20 cellular contexts compared by ENCODE assay signal in the genomic region with DNA sequence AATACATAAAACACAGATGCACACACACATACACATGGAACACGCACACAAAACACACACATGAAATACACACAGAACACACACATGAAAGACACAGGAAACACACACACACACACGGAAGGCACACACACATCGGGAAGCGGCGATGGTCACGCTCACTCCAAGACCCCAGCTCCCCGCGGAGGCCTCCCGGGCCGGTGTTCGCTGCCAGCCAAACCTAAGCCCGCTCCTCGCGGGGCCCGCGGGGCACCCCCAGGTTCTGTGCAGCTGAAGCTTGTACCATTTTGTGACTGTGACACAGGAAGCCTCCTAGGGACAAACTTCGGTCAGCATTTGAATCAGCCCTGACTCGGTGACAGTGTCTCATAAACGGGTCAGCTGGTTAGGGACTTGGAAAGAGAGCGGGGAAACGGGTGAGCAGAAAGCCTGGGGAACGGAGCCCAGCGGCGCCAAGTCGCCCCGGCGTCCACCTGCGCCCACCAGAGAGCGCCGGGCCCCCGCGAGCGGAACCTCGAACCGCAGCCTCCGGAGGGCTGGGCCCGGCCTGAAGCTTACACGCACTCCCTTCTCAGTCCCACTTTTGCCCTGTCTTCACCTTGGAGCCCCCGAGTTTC. TPM values are rescaled to one million over a fixed set of nuclear protein-coding genes. Genes with fewer than 3 reads are reported as not detected.
DNase-seq lines count a peak whose midpoint lies in the region; ATAC-seq, FAIRE-seq and TF ChIP-seq lines count a peak whose summit lies in the region.
"Had no signal": no experiment of that assay in that cellular context is flagged by ENCODE, and none has a peak within 500 bp of the region (broad histone marks: within the 10 kb centered on the region; RNA-seq: fewer than 3 reads in every experiment).

No MANE protein-coding gene starts in this region.

- H3K9me3 ChIP-seq in K562 (replicated peaks; ENCODE audit: control insufficient read depth, insufficient read depth, low read depth, low read length): no peaks in the 10 kb centered on the region
- H3K9me3 ChIP-seq in iPS-18a (ENCODE audit: control insufficient read depth, low read depth, low read length): no peaks in the 10 kb centered on the region
- H3K9me3 ChIP-seq: ascending aorta, heart left ventricle, thyroid gland had no signal

- WGBS in K562 (ENCODE audit: insufficient coverage, low coverage, missing lambda C conversion rate): 8% methylated on average over 38 of the region's 39 CpGs

- H3K4me1 ChIP-seq in K562 (replicated peaks in 1 of 2; ENCODE audit: control insufficient read depth in 2 of 2, insufficient read depth in 2 of 2, low read length in 2 of 2) (peaks cover 0 to 10% of the 10 kb centered on the region in 2 experiments; a peak in 1 of 5 replicates), iPS-18a (ENCODE audit: control insufficient read depth, low read depth, low read length) (peaks cover 4% of the 10 kb centered on the region)
- H3K4me1 ChIP-seq: ascending aorta, thyroid gland had no signal

- no peaks in the 10 kb centered on the region for H3K79me2 ChIP-seq in K562 (ENCODE audit: control insufficient read depth, insufficient read depth, low read length)

- TF ChIP-seq POLR2A in K562 (conservative IDR thresholded peaks at IDR 0.05): no peak

- intact Hi-C loops in K562 (cut with micrococcal nuclease): no loop called here

- no peaks in the 10 kb centered on the region for H3K9me1 ChIP-seq in K562 (ENCODE audit: control insufficient read depth, insufficient read depth, low read length)

- no peaks in the 10 kb centered on the region for H4K20me1 ChIP-seq in K562 (replicated peaks; ENCODE audit: control insufficient read depth, insufficient read depth, low read length)

- no peak overlapping the region for H3K4me2 ChIP-seq in K562 (ENCODE audit: insufficient read depth, low read length)

- no peak overlapping the region for H3K27ac ChIP-seq in K562 (ENCODE audit: extremely low read depth, low read depth, low read length)
- no peak overlapping the region for H3K27ac ChIP-seq in iPS-18a (ENCODE audit: low read length)
- H3K27ac ChIP-seq: ascending aorta, heart left ventricle, thyroid gland had no signal

- FAIRE-seq in K562 (lab: Jason Lieb, UNC): no peak

- ATAC-seq in K562: peak; percentile 38; the same call in 2 of the 3 replicates
- ATAC-seq: left colon had no signal

- H3K9ac ChIP-seq in K562 (ENCODE audit: insufficient read depth in 1 of 2, low read depth in 2 of 2, low read length in 2 of 2) (no peak overlapping the region), iPS-18a (ENCODE audit: low read length) (no peak overlapping the region)

- in situ Hi-C loops in K562 (cut with MboI): loop anchor here (10.0 kb wide), 1 partner anchor 297 kb away; no protein-coding TSS in a partner anchor

- BruUV-seq in K562 (replicated peaks; lab: Mats Ljungman, UMichigan): no TSS peak

- TF ChIP-seq RAD21 in K562 (CRISPR knock-in tag; conservative IDR thresholded peaks at IDR 0.05 in 1 of 2, IDR thresholded peaks at IDR 0.05 in 1 of 2): 0 out of 4 replicates have a peak, but pooled peaks of 1 of the 2 experiments have one; percentile 5

- no peak for TF ChIP-seq EP300 in K562 (IDR thresholded peaks at IDR 0.05; ENCODE audit: low read length)

- H3K4me3 ChIP-seq in H7 (ENCODE audit: insufficient read depth, low read depth, low read length) (peak overlapping the region; percentile 35), K562 (no peak overlapping the region), iPS-18a (ENCODE audit: low read length) (peak overlapping the region; percentile 45)
- H3K4me3 ChIP-seq: ascending aorta, heart left ventricle, thyroid gland had no signal

- CTCF ChIA-PET in K562 (lab: Yijun Ruan, JAX; ENCODE audit: low intra/inter-chr PET ratio): interaction anchor here (2.4 kb wide), 1 partner anchor 289 kb away, joined by 22 read pairs; no protein-coding TSS in a partner anchor

- H3K36me3 ChIP-seq in H7 (replicated peaks; ENCODE audit: control insufficient read depth, insufficient read depth, low read length) (no peaks in the 10 kb centered on the region), K562 (ENCODE audit: control insufficient read depth, insufficient read depth, low read length) (no peaks in the 10 kb centered on the region), iPS-18a (ENCODE audit: control insufficient read depth, low read depth, low read length) (no peaks in the 10 kb centered on the region)
- H3K36me3 ChIP-seq: ascending aorta, heart left ventricle, thyroid gland had no signal

- H3K27me3 ChIP-seq in H7 (ENCODE audit: control insufficient read depth, insufficient read depth, low read length) (peaks cover 1% of the 10 kb centered on the region; the same call in 1 of the 2 replicates), K562 (ENCODE audit: control insufficient read depth in 2 of 2, insufficient read depth in 2 of 2, low read length in 2 of 2) (peaks cover 18 to 40% of the 10 kb centered on the region in 2 experiments), iPS-18a (ENCODE audit: control insufficient read depth, insufficient read depth, low read length) (peaks cover 4% of the 10 kb centered on the region)
- H3K27me3 ChIP-seq: ascending aorta, thyroid gland had no signal

- DNase-seq in H7 (peak; percentile 84), K562 (ENCODE audit: extremely low read depth in 1 of 4, low spot score in 3 of 4) (no peak), retina (peak; percentile 72), LoVo (ENCODE audit: low spot score) (no peak), EL (no peak), NCI-H345 treated with DMSO at 0.1 percent for 48 hours (lab: John Stamatoyannopoulos, UW; ENCODE audit: unreplicated experiment) (no peak)
- DNase-seq: activated CD4-positive, alpha-beta memory T cell treated with anti-CD3 and anti-CD28 coated beads, Interleukin-2, amount 10 ng/mL, durations not matched to agents 7 days and 5 days; activated naive CD4-positive, alpha-beta T cell; CD8-positive, alpha-beta memory T cell; effector memory CD4-positive, alpha-beta T cell; heart left ventricle; left colon; NCI-H1417; NCI-H2171; stimulated activated CD4-positive, alpha-beta T cell treated with anti-CD3 and anti-CD28 coated beads, Interleukin-15, amount 100 ng/mL, for 24 hours; thyroid gland had no signal

- TF ChIP-seq CTCF in K562 (IDR thresholded peaks at IDR 0.05 in 2 of 3, conservative IDR thresholded peaks at IDR 0.05 in 1 of 3; ENCODE audit: insufficient read depth in 2 of 3, low read depth in 1 of 3, low read length in 3 of 3): no peak

- POLR2A ChIA-PET in K562 (lab: Yijun Ruan, JAX): no interaction called here

- no peak overlapping the region for H2AFZ ChIP-seq in K562 (ENCODE audit: low read depth, low read length)

TF ChIP-seq in K562, 482 proteins besides CTCF, POLR2A, EP300 and RAD21:
- no peak for TF ChIP-seq JUN (IDR thresholded peaks at IDR 0.05; ENCODE audit: borderline replicate concordance, low read depth, low read length)
- TF ChIP-seq JUN (CRISPR knock-in tag; IDR thresholded peaks at IDR 0.05; ENCODE audit: borderline replicate concordance): no peak
- TF ChIP-seq ZNF282 (CRISPR knock-in tag; IDR thresholded peaks at IDR 0.05): no peak
- TF ChIP-seq STAT5A (IDR thresholded peaks at IDR 0.05; ENCODE audit: borderline replicate concordance, low read length): no peak
- no peak for TF ChIP-seq CBFA2T2 (conservative IDR thresholded peaks at IDR 0.05)
- TF ChIP-seq MTA1 (IDR thresholded peaks at IDR 0.05; ENCODE audit: borderline replicate concordance): no peak
- TF ChIP-seq, protein P1, sequence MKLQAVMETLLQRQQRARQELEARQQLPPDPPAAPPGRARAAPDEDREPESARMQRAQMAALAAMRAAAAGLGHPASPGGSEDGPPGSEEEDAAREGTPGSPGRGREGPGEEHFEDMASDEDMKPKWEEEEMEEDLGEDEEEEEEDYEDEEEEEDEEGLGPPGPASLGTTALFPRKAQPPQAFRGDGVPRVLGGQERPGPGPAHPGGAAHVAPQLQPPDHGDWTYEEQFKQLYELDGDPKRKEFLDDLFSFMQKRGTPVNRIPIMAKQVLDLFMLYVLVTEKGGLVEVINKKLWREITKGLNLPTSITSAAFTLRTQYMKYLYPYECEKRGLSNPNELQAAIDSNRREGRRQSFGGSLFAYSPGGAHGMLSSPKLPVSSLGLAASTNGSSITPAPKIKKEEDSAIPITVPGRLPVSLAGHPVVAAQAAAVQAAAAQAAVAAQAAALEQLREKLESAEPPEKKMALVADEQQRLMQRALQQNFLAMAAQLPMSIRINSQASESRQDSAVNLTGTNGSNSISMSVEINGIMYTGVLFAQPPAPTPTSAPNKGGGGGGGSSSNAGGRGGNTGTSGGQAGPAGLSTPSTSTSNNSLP (IDR thresholded peaks at IDR 0.05; ENCODE audit: borderline replicate concordance, low read depth, low read length): no peak
- TF ChIP-seq CBFA2T3 (IDR thresholded peaks at IDR 0.05): no peak
- TF ChIP-seq ZNF165 (CRISPR knock-in tag; IDR thresholded peaks at IDR 0.05; ENCODE audit: borderline replicate concordance): no peak
- no peak for TF ChIP-seq SREBF1 (IDR thresholded peaks at IDR 0.05; ENCODE audit: borderline replicate concordance, low read depth, low read length)
- no peak for TF ChIP-seq MBD2 (IDR thresholded peaks at IDR 0.05; ENCODE audit: borderline replicate concordance, low read depth)

RNA-seq across cellular contexts. Expression of gene F11, which starts 32.2 kb away (rescaled TPM):
- 0.28 and 0.30 TPM in 2 replicates for total RNA-seq in H7 (2014; rRNA removed; shearing (Covaris generic))
- total RNA-seq in K562 (2011; cell fraction: chromatin; rRNA removed; ENCODE audit: low replicate concordance): not detected in 2 replicates
- total RNA-seq in K562 (2011; cell fraction: nucleolus; rRNA removed): not detected in 2 replicates
- total RNA-seq in K562 (2011; cell fraction: nucleoplasm; rRNA removed): not detected in 2 replicates
- total RNA-seq in K562 (2014; rRNA removed) (not detected in 2 replicates), K562 (2014; rRNA removed; fragmentation: Illumina TruSeq; extraction: Trizol) (not detected in 2 replicates), K562 (2015; rRNA removed; fragmentation: Illumina TruSeq; extraction: Trizol) (not detected in 2 replicates), K562 (2021) (not detected in 2 replicates)
- polyA plus RNA-seq in K562 (2011; rRNA removed) (not detected in 2 replicates), K562 (2014; fragmentation: Illumina TruSeq; extraction: Trizol) (not detected in 2 replicates), K562 (2014; fragmentation: Nextera tagmentation; extraction: Ambion mirVana) (not detected), K562 (2014; rRNA removed) (not detected in 2 replicates)
- polyA plus RNA-seq in K562 (2011; cell fraction: cytosol; rRNA removed): not detected in 2 replicates
- polyA plus RNA-seq in K562 (2011; cell fraction: nucleus; rRNA removed): not detected in 2 replicates
- not detected in 2 replicates for polyA plus RNA-seq in K562 (2012)
- polyA minus RNA-seq in K562 (2011; rRNA and poly(A)+ RNA removed): not detected in 2 replicates
- not detected in 2 replicates for polyA minus RNA-seq in K562 (2011; cell fraction: cytosol; rRNA and poly(A)+ RNA removed)
- not detected in 2 replicates for polyA minus RNA-seq in K562 (2011; cell fraction: nucleus; rRNA and poly(A)+ RNA removed)
- total RNA-seq: activated CD4-positive, alpha-beta memory T cell treated with anti-CD3 and anti-CD28 coated beads, Interleukin-2, amount 10 ng/mL, durations not matched to agents 7 days and 5 days; ascending aorta; CD8-positive, alpha-beta memory T cell; cerebellum; heart left ventricle; mononuclear cell; thyroid gland had no signal
- polyA plus RNA-seq: CD8-positive, alpha-beta memory T cell; heart left ventricle had no signal

Comparison
In these comparisons a context has a peak if more than half of its experiments do, and no peak if none do; other contexts are left out.
1. DNase-seq: peak in H7 (single experiment) and retina (single experiment); none in K562 (0 of 4), LoVo (single experiment), EL (single experiment) and NCI-H345 treated with DMSO at 0.1 percent for 48 hours (single experiment).